10 cellular contexts compared by ENCODE assay signal in the genomic region with DNA sequence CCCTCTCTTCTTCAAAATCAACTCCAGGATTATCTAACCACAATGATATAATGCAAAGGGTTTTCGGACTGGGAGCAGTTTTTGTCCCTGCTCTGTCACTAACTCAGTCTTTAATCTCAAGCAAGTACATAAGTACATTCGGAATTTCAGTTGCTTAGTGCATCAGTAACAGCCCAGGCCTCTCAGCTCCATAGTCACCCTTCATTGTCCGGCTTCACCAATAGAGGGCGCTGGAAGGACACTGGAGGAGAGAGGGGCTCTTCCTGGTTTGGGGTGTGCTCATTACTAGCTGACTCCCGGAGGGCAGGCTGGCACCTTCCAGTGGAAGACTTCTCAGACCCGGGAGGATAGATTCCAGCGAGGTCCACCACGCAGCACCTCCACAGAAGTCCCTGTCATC.
DNase-seq lines count a peak whose midpoint lies in the region; ATAC-seq, FAIRE-seq and TF ChIP-seq lines count a peak whose summit lies in the region.
"Had no signal": no experiment of that assay in that cellular context is flagged by ENCODE, and none has a peak within 500 bp of the region (broad histone marks: within the 10 kb centered on the region; RNA-seq: fewer than 3 reads in every experiment).

No MANE protein-coding gene starts in this region.

- H3K36me3 ChIP-seq in SU-DHL-6 (ENCODE audit: low read length): no peaks in the 10 kb centered on the region

- H3K4me3 Mint-ChIP-seq in stimulated activated effector memory CD8-positive, alpha-beta T cell treated with anti-CD3 and anti-CD28 coated beads, Interleukin-12 subunit alpha, Interleukin-12 subunit beta, amount 100 ng/mL, for 72 hours: no peak overlapping the region
- no peak overlapping the region for H3K4me3 Mint-ChIP-seq in T-helper 17 cell

- no peak overlapping the region for H3K27ac ChIP-seq in SU-DHL-6 (ENCODE audit: low read depth, low read length)
- H3K27ac ChIP-seq: A549, parathyroid adenoma had no signal

- H3K27ac Mint-ChIP-seq in stimulated activated effector memory CD8-positive, alpha-beta T cell treated with anti-CD3 and anti-CD28 coated beads, Interleukin-12 subunit alpha, Interleukin-12 subunit beta, amount 100 ng/mL, for 72 hours: no peak overlapping the region
- no peak overlapping the region for H3K27ac Mint-ChIP-seq in T-helper 17 cell

- H3K9me3 Mint-ChIP-seq in stimulated activated effector memory CD8-positive, alpha-beta T cell treated with anti-CD3 and anti-CD28 coated beads, Interleukin-12 subunit alpha, Interleukin-12 subunit beta, amount 100 ng/mL, for 72 hours: no peaks in the 10 kb centered on the region

- ATAC-seq in GM21423 (IDR thresholded peaks at IDR 0.05; ENCODE audit: unreplicated experiment) (peak; percentile 79), T-helper 17 cell (no peak)
- peak; percentile 50 for ATAC-seq in stimulated activated effector memory CD8-positive, alpha-beta T cell treated with anti-CD3 and anti-CD28 coated beads, Interleukin-12 subunit alpha, Interleukin-12 subunit beta, amount 100 ng/mL, for 72 hours

- peak overlapping the region; percentile 92 for H2AFZ ChIP-seq in SU-DHL-6 (ENCODE audit: low read depth, low read length, severe bottlenecking)
- H2AFZ ChIP-seq: parathyroid adenoma had no signal

- H3K36me3 Mint-ChIP-seq in stimulated activated effector memory CD8-positive, alpha-beta T cell treated with anti-CD3 and anti-CD28 coated beads, Interleukin-12 subunit alpha, Interleukin-12 subunit beta, amount 100 ng/mL, for 72 hours: no peaks in the 10 kb centered on the region
- H3K36me3 Mint-ChIP-seq in T-helper 17 cell (ENCODE audit: low read depth): no peaks in the 10 kb centered on the region

- H3K27me3 Mint-ChIP-seq in T-helper 17 cell: no peaks in the 10 kb centered on the region

- H3K27me3 ChIP-seq in SU-DHL-6 (ENCODE audit: low read length): no peaks in the 10 kb centered on the region

- FAIRE-seq in HTR-8/SVneo (lab: Jason Lieb, UNC): peak; percentile 59
- FAIRE-seq: A549 had no signal

- no peak overlapping the region for H3K9ac ChIP-seq in SU-DHL-6 (ENCODE audit: low read length)
- H3K9ac ChIP-seq: parathyroid adenoma had no signal

- H3K9me3 ChIP-seq in SU-DHL-6 (ENCODE audit: insufficient read depth, low read length): no peaks in the 10 kb centered on the region
- H3K9me3 ChIP-seq in T-helper 17 cell (ENCODE audit: control insufficient read depth, low read length, poor library complexity, severe bottlenecking): no peaks in the 10 kb centered on the region
- H3K9me3 ChIP-seq: A549 had no signal

- no peaks in the 10 kb centered on the region for H3K79me2 ChIP-seq in SU-DHL-6 (ENCODE audit: insufficient read depth, low read length)
- H3K79me2 ChIP-seq: parathyroid adenoma had no signal

- TF ChIP-seq CTCF in SU-DHL-6 (IDR thresholded peaks at IDR 0.05; ENCODE audit: insufficient read depth, low read length, poor library complexity, severe bottlenecking) (peak; percentile 70), fibroblast of the aortic adventitia (IDR thresholded peaks at IDR 0.05; ENCODE audit: insufficient read depth, low read length) (peak; percentile 51)

- H3K4me1 Mint-ChIP-seq in stimulated activated effector memory CD8-positive, alpha-beta T cell treated with anti-CD3 and anti-CD28 coated beads, Interleukin-12 subunit alpha, Interleukin-12 subunit beta, amount 100 ng/mL, for 72 hours: no peaks in the 10 kb centered on the region
- no peaks in the 10 kb centered on the region for H3K4me1 Mint-ChIP-seq in T-helper 17 cell

- H3K4me2 ChIP-seq in SU-DHL-6 (ENCODE audit: low read depth, low read length, poor library complexity, severe bottlenecking): peak overlapping the region; percentile 36
- H3K4me2 ChIP-seq: A549 had no signal

- H4K20me1 ChIP-seq in SU-DHL-6 (ENCODE audit: low read depth, low read length): no peaks in the 10 kb centered on the region

- H3K9me2 ChIP-seq in SU-DHL-6 (replicated peaks; ENCODE audit: insufficient read depth, low read length): no peaks in the 10 kb centered on the region

- no peaks in the 10 kb centered on the region for H3F3A ChIP-seq in SU-DHL-6 (ENCODE audit: insufficient read depth)

- H3K4me3 ChIP-seq in SU-DHL-6 (ENCODE audit: insufficient read depth, low read length, poor library complexity, severe bottlenecking): no peak overlapping the region
- no peak overlapping the region for H3K4me3 ChIP-seq in fibroblast of the aortic adventitia (ENCODE audit: low read depth, low read length)
- H3K4me3 ChIP-seq: A549 had no signal

- peak; percentile 1 for DNase-seq in NCI-H1092 (lab: John Stamatoyannopoulos, UW)
- no peak for DNase-seq in NCI-H1092 treated with DMSO at 0.1 percent for 48 hours (lab: John Stamatoyannopoulos, UW)
- peak; percentile 24 for DNase-seq in HTR-8/SVneo (ENCODE audit: insufficient read length, low spot score)
- DNase-seq in fibroblast of the aortic adventitia (ENCODE audit: low read depth): peak; percentile 19
- peak in 1 of 2 donors; percentile 61 for DNase-seq in stimulated activated effector memory CD8-positive, alpha-beta T cell treated with anti-CD3 and anti-CD28 coated beads, Interleukin-12 subunit alpha, Interleukin-12 subunit beta, amount 100 ng/mL, for 72 hours (ENCODE audit: low spot score in 2 of 2)
- DNase-seq in T-helper 17 cell: no peak

Comparison
In these comparisons a context has a peak if more than half of its experiments do, and no peak if none do; other contexts are left out.
1. DNase-seq: peak in NCI-H1092 (single experiment), HTR-8/SVneo (single experiment) and fibroblast of the aortic adventitia (single experiment); none in NCI-H1092 treated with DMSO at 0.1 percent for 48 hours (single experiment) and T-helper 17 cell (0 of 3).